Comparison of ENCODE assay signal across 1 cellular context in the genomic region with DNA sequence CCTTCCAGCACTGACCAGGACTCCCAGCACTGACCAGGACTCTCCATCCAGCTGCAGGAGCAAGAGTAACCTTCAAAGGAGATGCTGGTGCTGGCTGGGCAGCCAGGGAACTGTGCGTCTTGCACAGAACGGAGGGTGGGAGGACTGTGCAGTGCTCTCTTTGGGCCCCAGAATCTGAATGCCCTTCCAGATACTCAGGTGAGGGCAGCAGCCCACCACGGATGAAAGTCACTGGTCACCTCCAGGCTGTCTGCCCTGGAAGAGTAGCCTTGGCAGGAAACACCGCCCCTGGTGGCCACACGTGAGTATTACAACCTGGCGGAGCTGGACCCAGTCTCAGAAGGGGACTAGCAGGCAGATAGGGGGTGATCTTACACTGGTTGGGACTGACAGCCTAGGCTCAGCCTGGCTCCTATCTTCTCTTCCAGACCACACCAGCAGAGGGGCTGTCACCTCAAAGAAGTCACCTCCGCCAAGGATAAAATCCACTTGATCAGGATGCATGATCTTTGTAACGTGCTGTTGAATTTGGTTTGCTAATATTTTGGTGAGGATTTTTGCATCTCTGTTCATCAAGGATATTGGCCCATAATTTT.
TF ChIP-seq lines count a peak whose summit lies in the region.

No MANE protein-coding gene starts in this region.

TF ChIP-seq in HepG2, 621 proteins besides CTCF, POLR2A, EP300 and RAD21 (continued from another document and continues in another):
- TF ChIP-seq BCL3 (CRISPR knock-in tag; IDR thresholded peaks at IDR 0.05), result 0 out of 2 replicates have a peak, but pooled peaks have one; percentile 45
- TF ChIP-seq ZNF44 (CRISPR knock-in tag; IDR thresholded peaks at IDR 0.05), result 0 out of 2 replicates have a peak, but pooled peaks have one; percentile 67
- no peak for TF ChIP-seq SIN3B (IDR thresholded peaks at IDR 0.05; ENCODE audit: low read length)
- no peak for TF ChIP-seq ZNF333 (CRISPR knock-in tag; IDR thresholded peaks at IDR 0.05; ENCODE audit: borderline replicate concordance)
- no peak for TF ChIP-seq BCL6 (CRISPR knock-in tag; IDR thresholded peaks at IDR 0.05)
- TF ChIP-seq, protein P1, sequence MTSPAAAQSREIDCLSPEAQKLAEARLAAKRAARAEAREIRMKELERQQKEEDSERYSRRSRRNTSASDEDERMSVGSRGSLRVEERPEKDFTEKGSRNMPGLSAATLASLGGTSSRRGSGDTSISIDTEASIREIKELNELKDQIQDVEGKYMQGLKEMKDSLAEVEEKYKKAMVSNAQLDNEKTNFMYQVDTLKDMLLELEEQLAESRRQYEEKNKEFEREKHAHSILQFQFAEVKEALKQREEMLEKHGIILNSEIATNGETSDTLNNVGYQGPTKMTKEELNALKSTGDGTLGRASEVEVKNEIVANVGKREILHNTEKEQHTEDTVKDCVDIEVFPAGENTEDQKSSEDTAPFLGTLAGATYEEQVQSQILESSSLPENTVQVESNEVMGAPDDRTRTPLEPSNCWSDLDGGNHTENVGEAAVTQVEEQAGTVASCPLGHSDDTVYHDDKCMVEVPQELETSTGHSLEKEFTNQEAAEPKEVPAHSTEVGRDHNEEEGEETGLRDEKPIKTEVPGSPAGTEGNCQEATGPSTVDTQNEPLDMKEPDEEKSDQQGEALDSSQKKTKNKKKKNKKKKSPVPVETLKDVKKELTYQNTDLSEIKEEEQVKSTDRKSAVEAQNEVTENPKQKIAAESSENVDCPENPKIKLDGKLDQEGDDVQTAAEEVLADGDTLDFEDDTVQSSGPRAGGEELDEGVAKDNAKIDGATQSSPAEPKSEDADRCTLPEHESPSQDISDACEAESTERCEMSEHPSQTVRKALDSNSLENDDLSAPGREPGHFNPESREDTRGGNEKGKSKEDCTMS (CRISPR knock-in tag; conservative IDR thresholded peaks at IDR 0.05), result no peak
- no peak for TF ChIP-seq NPAS2 (CRISPR knock-in tag; IDR thresholded peaks at IDR 0.05; ENCODE audit: borderline replicate concordance)
- TF ChIP-seq ZNF792 (CRISPR knock-in tag; IDR thresholded peaks at IDR 0.05), result peak; percentile 96
- no peak for TF ChIP-seq ZNF354B (CRISPR knock-in tag; IDR thresholded peaks at IDR 0.05)
- no peak for TF ChIP-seq ZNF777 (CRISPR knock-in tag; IDR thresholded peaks at IDR 0.05)
- no peak for TF ChIP-seq FOXC1 (CRISPR knock-in tag; IDR thresholded peaks at IDR 0.05; ENCODE audit: borderline replicate concordance)
- TF ChIP-seq PHF20 (CRISPR knock-in tag; IDR thresholded peaks at IDR 0.05), result no peak
- no peak for TF ChIP-seq ZBTB43 (CRISPR knock-in tag; conservative IDR thresholded peaks at IDR 0.05)
- TF ChIP-seq ATF6 (CRISPR knock-in tag; conservative IDR thresholded peaks at IDR 0.05), result 0 out of 2 replicates have a peak, but pooled peaks have one; percentile 53
- TF ChIP-seq HES4 (CRISPR knock-in tag; IDR thresholded peaks at IDR 0.05; ENCODE audit: borderline replicate concordance), result no peak
- peak; percentile 90; the same call in 1 of the 2 replicates for TF ChIP-seq GTF3A (CRISPR knock-in tag; conservative IDR thresholded peaks at IDR 0.05)
- TF ChIP-seq ZNF775 (CRISPR knock-in tag; IDR thresholded peaks at IDR 0.05; ENCODE audit: borderline replicate concordance), result no peak
- TF ChIP-seq, protein P2, sequence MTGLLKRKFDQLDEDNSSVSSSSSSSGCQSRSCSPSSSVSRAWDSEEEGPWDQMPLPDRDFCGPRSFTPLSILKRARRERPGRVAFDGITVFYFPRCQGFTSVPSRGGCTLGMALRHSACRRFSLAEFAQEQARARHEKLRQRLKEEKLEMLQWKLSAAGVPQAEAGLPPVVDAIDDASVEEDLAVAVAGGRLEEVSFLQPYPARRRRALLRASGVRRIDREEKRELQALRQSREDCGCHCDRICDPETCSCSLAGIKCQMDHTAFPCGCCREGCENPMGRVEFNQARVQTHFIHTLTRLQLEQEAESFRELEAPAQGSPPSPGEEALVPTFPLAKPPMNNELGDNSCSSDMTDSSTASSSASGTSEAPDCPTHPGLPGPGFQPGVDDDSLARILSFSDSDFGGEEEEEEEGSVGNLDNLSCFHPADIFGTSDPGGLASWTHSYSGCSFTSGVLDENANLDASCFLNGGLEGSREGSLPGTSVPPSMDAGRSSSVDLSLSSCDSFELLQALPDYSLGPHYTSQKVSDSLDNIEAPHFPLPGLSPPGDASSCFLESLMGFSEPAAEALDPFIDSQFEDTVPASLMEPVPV (CRISPR knock-in tag; IDR thresholded peaks at IDR 0.05), result no peak
- peak; percentile 71 for TF ChIP-seq GATAD2A (CRISPR knock-in tag; IDR thresholded peaks at IDR 0.05)
- 0 out of 2 replicates have a peak, but pooled peaks have one; percentile 16 for TF ChIP-seq NR2F6 (IDR thresholded peaks at IDR 0.05)
- TF ChIP-seq NR2F6 (CRISPR knock-in tag; IDR thresholded peaks at IDR 0.05), result peak; percentile 77; the same call in 1 of the 2 replicates
- TF ChIP-seq LCORL (IDR thresholded peaks at IDR 0.05), result no peak
- 0 out of 2 replicates have a peak, but pooled peaks have one; percentile 51 for TF ChIP-seq LCORL (CRISPR knock-in tag; IDR thresholded peaks at IDR 0.05)
- TF ChIP-seq, protein P3, sequence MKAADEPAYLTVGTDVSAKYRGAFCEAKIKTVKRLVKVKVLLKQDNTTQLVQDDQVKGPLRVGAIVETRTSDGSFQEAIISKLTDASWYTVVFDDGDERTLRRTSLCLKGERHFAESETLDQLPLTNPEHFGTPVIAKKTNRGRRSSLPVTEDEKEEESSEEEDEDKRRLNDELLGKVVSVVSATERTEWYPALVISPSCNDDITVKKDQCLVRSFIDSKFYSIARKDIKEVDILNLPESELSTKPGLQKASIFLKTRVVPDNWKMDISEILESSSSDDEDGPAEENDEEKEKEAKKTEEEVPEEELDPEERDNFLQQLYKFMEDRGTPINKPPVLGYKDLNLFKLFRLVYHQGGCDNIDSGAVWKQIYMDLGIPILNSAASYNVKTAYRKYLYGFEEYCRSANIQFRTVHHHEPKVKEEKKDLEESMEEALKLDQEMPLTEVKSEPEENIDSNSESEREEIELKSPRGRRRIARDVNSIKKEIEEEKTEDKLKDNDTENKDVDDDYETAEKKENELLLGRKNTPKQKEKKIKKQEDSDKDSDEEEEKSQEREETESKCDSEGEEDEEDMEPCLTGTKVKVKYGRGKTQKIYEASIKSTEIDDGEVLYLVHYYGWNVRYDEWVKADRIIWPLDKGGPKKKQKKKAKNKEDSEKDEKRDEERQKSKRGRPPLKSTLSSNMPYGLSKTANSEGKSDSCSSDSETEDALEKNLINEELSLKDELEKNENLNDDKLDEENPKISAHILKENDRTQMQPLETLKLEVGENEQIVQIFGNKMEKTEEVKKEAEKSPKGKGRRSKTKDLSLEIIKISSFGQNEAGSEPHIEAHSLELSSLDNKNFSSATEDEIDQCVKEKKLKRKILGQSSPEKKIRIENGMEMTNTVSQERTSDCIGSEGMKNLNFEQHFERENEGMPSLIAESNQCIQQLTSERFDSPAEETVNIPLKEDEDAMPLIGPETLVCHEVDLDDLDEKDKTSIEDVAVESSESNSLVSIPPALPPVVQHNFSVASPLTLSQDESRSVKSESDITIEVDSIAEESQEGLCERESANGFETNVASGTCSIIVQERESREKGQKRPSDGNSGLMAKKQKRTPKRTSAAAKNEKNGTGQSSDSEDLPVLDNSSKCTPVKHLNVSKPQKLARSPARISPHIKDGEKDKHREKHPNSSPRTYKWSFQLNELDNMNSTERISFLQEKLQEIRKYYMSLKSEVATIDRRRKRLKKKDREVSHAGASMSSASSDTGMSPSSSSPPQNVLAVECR (CRISPR knock-in tag; IDR thresholded peaks at IDR 0.05; ENCODE audit: borderline replicate concordance), result peak; percentile 47; the same call in 1 of the 2 replicates
- TF ChIP-seq ZNF317 (CRISPR knock-in tag; IDR thresholded peaks at IDR 0.05), result no peak
- TF ChIP-seq ETS1 (CRISPR knock-in tag; IDR thresholded peaks at IDR 0.05), result no peak
- TF ChIP-seq, protein P4, sequence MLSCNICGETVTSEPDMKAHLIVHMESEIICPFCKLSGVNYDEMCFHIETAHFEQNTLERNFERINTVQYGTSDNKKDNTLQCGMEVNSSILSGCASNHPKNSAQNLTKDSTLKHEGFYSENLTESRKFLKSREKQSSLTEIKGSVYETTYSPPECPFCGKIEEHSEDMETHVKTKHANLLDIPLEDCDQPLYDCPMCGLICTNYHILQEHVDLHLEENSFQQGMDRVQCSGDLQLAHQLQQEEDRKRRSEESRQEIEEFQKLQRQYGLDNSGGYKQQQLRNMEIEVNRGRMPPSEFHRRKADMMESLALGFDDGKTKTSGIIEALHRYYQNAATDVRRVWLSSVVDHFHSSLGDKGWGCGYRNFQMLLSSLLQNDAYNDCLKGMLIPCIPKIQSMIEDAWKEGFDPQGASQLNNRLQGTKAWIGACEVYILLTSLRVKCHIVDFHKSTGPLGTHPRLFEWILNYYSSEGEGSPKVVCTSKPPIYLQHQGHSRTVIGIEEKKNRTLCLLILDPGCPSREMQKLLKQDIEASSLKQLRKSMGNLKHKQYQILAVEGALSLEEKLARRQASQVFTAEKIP (CRISPR knock-in tag; IDR thresholded peaks at IDR 0.05; ENCODE audit: borderline replicate concordance), result no peak
- no peak for TF ChIP-seq ZNF563 (CRISPR knock-in tag; IDR thresholded peaks at IDR 0.05)
- TF ChIP-seq, protein P5, sequence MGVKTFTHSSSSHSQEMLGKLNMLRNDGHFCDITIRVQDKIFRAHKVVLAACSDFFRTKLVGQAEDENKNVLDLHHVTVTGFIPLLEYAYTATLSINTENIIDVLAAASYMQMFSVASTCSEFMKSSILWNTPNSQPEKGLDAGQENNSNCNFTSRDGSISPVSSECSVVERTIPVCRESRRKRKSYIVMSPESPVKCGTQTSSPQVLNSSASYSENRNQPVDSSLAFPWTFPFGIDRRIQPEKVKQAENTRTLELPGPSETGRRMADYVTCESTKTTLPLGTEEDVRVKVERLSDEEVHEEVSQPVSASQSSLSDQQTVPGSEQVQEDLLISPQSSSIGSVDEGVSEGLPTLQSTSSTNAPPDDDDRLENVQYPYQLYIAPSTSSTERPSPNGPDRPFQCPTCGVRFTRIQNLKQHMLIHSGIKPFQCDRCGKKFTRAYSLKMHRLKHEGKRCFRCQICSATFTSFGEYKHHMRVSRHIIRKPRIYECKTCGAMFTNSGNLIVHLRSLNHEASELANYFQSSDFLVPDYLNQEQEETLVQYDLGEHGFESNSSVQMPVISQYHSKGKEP (CRISPR knock-in tag; IDR thresholded peaks at IDR 0.05), result no peak
